Comparison of ENCODE assay signal across 32 cellular contexts in genomic region chr17:48338720-48339119, GRCh38.
"Had no signal": no experiment of that assay in that cellular context is flagged by ENCODE, and none has a peak within 500 bp of the region (broad histone marks: within the 10 kb centered on the region; RNA-seq: fewer than 3 reads in every experiment).

No MANE protein-coding gene starts in this region.

- DNase-seq: activated CD4-positive, alpha-beta T cell treated with anti-CD3 and anti-CD28 coated beads for 1 hour; activated CD4-positive, alpha-beta T cell treated with anti-CD3 and anti-CD28 coated beads, Interleukin-2, amount 10 ng/mL, durations not matched to agents 24 days and 14 days; activated CD4-positive, alpha-beta T cell treated with anti-CD3 and anti-CD28 coated beads, Interleukin-2, amount 50 U/mL, for 4 hours; activated CD4-positive, CD25-positive, alpha-beta regulatory T cell; activated CD8-positive, alpha-beta T cell treated with anti-CD3 and anti-CD28 coated beads for 36 hours; activated gamma-delta T cell treated with Interleukin-2 at 50 U/mL for 16 hours; activated naive CD4-positive, alpha-beta T cell treated with anti-CD3 and anti-CD28 coated beads for 36 hours; activated T-cell treated with anti-CD3 and anti-CD28 coated beads, Interleukin-2, amount 50 U/mL, for 24 hours; anterior cingulate cortex; caudate nucleus; cerebellar nuclear complex; Kasumi-1; KG1; MM.1S; MV-4-11; NCI-H1092; NCI-H1436 treated with DMSO at 0.1 percent for 48 hours; NCI-H1694 treated with DMSO at 0.1 percent for 48 hours; NCI-H2029; NCI-H345; NCI-H524 treated with DMSO at 0.1 percent for 48 hours; SIG-M5; T-cell; T-helper 17 cell; WERI-Rb-1 had no signal

- H3K4me1 Mint-ChIP-seq: brain had no signal

- H3K9me3 Mint-ChIP-seq: activated CD4-positive, alpha-beta T cell treated with anti-CD3 and anti-CD28 coated beads, Interleukin-2, amount 10 ng/mL, durations not matched to agents 24 days and 14 days; activated CD8-positive, alpha-beta T cell treated with anti-CD3 and anti-CD28 coated beads for 36 hours; activated naive CD4-positive, alpha-beta T cell treated with anti-CD3 and anti-CD28 coated beads for 36 hours; activated naive CD4-positive, alpha-beta T cell treated with anti-CD3 and anti-CD28 coated beads, Interleukin-2, amount 50 U/mL, for 72 hours; activated T-cell treated with anti-CD3 and anti-CD28 coated beads, Interleukin-2, amount 50 U/mL, for 24 hours; brain; T-cell had no signal

- FAIRE-seq: bronchial epithelial cell, RCC 7860 had no signal

- H3K36me3 Mint-ChIP-seq: activated naive CD4-positive, alpha-beta T cell treated with anti-CD3 and anti-CD28 coated beads, Interleukin-2, amount 50 U/mL, for 72 hours; brain had no signal

- H3K4me3 Mint-ChIP-seq: activated CD4-positive, alpha-beta T cell treated with anti-CD3 and anti-CD28 coated beads, Interleukin-2, amount 10 ng/mL, durations not matched to agents 24 days and 14 days; activated CD8-positive, alpha-beta T cell treated with anti-CD3 and anti-CD28 coated beads for 36 hours; activated naive CD4-positive, alpha-beta T cell treated with anti-CD3 and anti-CD28 coated beads for 36 hours; activated T-cell treated with anti-CD3 and anti-CD28 coated beads, Interleukin-2, amount 50 U/mL, for 24 hours; brain; T-cell had no signal

- H3K36me3 ChIP-seq: WERI-Rb-1 had no signal

- H3K27me3 Mint-ChIP-seq: activated CD4-positive, alpha-beta T cell treated with anti-CD3 and anti-CD28 coated beads, Interleukin-2, amount 10 ng/mL, durations not matched to agents 24 days and 14 days; activated CD8-positive, alpha-beta T cell treated with anti-CD3 and anti-CD28 coated beads for 36 hours; activated T-cell treated with anti-CD3 and anti-CD28 coated beads, Interleukin-2, amount 50 U/mL, for 24 hours; T-cell; T-helper 17 cell had no signal

- ATAC-seq: activated CD8-positive, alpha-beta T cell treated with anti-CD3 and anti-CD28 coated beads for 36 hours; activated naive CD4-positive, alpha-beta T cell treated with anti-CD3 and anti-CD28 coated beads, Interleukin-2, amount 50 U/mL, for 72 hours; Right ventricle myocardium inferior; SK-N-SH treated with all-trans-retinoic acid at 6 μM for 48 hours; T-cell; T-helper 17 cell had no signal

- H3K27ac Mint-ChIP-seq: activated CD4-positive, alpha-beta T cell treated with anti-CD3 and anti-CD28 coated beads, Interleukin-2, amount 10 ng/mL, durations not matched to agents 24 days and 14 days; activated CD8-positive, alpha-beta T cell treated with anti-CD3 and anti-CD28 coated beads for 36 hours; activated naive CD4-positive, alpha-beta T cell treated with anti-CD3 and anti-CD28 coated beads for 36 hours; activated naive CD4-positive, alpha-beta T cell treated with anti-CD3 and anti-CD28 coated beads, Interleukin-2, amount 50 U/mL, for 72 hours; activated T-cell treated with anti-CD3 and anti-CD28 coated beads, Interleukin-2, amount 50 U/mL, for 24 hours; brain had no signal

- H3K27ac ChIP-seq: RWPE1, WERI-Rb-1 had no signal
